In genomic region chr1:7678491-7679158, GRCh38 we compare ENCODE assay signal across 1 cellular context.
TF ChIP-seq lines count a peak whose summit lies in the region.

No MANE protein-coding gene starts in this region.

TF ChIP-seq in H1, 55 proteins besides CTCF, POLR2A, EP300 and RAD21:
- TF ChIP-seq SP2 (IDR thresholded peaks at IDR 0.05; ENCODE audit: low read length) (no peak), CREB1 (IDR thresholded peaks at IDR 0.05) (no peak), BRCA1 (IDR thresholded peaks at IDR 0.05; ENCODE audit: low read depth, low read length) (no peak), SIX5 (IDR thresholded peaks at IDR 0.05; ENCODE audit: low read depth, low read length) (no peak), SIRT6 (IDR thresholded peaks at IDR 0.05; ENCODE audit: low read length) (no peak), CHD2 (IDR thresholded peaks at IDR 0.05; ENCODE audit: low read length) (no peak), RBBP5 (IDR thresholded peaks at IDR 0.05; ENCODE audit: borderline replicate concordance, low read depth, low read length) (no peak), NRF1 (IDR thresholded peaks at IDR 0.05; ENCODE audit: low read depth, low read length) (no peak), MAFK (IDR thresholded peaks at IDR 0.05; ENCODE audit: low read depth, low read length) (no peak), POU5F1 (IDR thresholded peaks at IDR 0.05; ENCODE audit: low read depth, low read length) (no peak), TBP (IDR thresholded peaks at IDR 0.05; ENCODE audit: low read depth, low read length) (no peak), BACH1 (IDR thresholded peaks at IDR 0.05; ENCODE audit: low read length) (no peak), CEBPB (IDR thresholded peaks at IDR 0.05; ENCODE audit: low read depth, low read length) (no peak), CBX8 (IDR thresholded peaks at IDR 0.05; ENCODE audit: borderline replicate concordance, low read depth, low read length) (no peak), SUZ12 (IDR thresholded peaks at IDR 0.05; ENCODE audit: low read length) (no peak), TAF1 (IDR thresholded peaks at IDR 0.05; ENCODE audit: low read depth, low read length) (no peak), KDM4A (IDR thresholded peaks at IDR 0.05; ENCODE audit: low read depth, low read length, severe bottlenecking) (no peak)
